ENCODE assay signal across 8 cellular contexts in the genomic region with DNA sequence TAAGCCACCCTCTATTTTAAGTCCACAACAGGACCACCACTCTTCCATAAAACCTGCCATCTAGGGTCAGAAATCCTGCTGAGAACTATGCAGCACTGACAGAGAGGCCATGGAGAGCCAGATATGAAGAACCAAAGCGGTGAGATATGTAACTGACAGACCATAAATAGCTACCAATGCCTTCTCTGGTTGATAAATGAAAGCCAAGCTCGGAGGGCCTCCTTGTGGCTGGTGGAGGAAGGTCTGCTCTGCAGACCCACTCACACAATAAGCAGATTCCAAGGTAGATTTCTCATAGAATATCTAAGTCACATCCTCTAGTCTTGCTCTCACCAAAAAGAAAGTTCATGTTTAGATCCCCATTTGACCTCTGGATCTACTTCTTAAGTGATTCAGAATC. TPM values are rescaled to one million over a fixed set of nuclear protein-coding genes. Genes with fewer than 3 reads are reported as not detected.
DNase-seq lines count a peak whose midpoint lies in the region; ATAC-seq, FAIRE-seq and TF ChIP-seq lines count a peak whose summit lies in the region.

No MANE protein-coding gene starts in this region.

- TF ChIP-seq CTCF in bronchial epithelial cell (IDR thresholded peaks at IDR 0.05; ENCODE audit: insufficient read depth, low read length, severe bottlenecking) (peak; percentile 60), lower lobe of right lung (IDR thresholded peaks at IDR 0.05) (peak; percentile 65)

- DNase-seq in Ammon's horn (ENCODE audit: low spot score) (peak; percentile 35), NCI-H69 (lab: John Stamatoyannopoulos, UW) (peak; percentile 54), bronchial epithelial cell (ENCODE audit: low read depth) (peak; percentile 44), lower lobe of right lung (no peak)

- no peaks in the 10 kb centered on the region for H3K27me3 ChIP-seq in bronchial epithelial cell (ENCODE audit: control insufficient read depth, insufficient read depth, low read length)
- H3K27me3 ChIP-seq in lower lobe of right lung (ENCODE audit: low read depth): no peaks in the 10 kb centered on the region

- no peak overlapping the region for H3K27ac ChIP-seq in lower lobe of right lung

- H3K9me3 ChIP-seq in lower lobe of right lung: no peaks in the 10 kb centered on the region

- FAIRE-seq in bronchial epithelial cell (lab: Jason Lieb, UNC): no peak

- H3K4me3 ChIP-seq in bronchial epithelial cell (ENCODE audit: low read depth, low read length) (no peak overlapping the region), lower lobe of right lung (no peak overlapping the region)

- H3K36me3 ChIP-seq in bronchial epithelial cell (ENCODE audit: control insufficient read depth, insufficient read depth, low read length) (peaks cover 7% of the 10 kb centered on the region), lower lobe of right lung (peaks cover 30% of the 10 kb centered on the region)

- intact Hi-C loops in lower lobe of right lung (cut with DNase I): loop anchor here (10.0 kb wide), 2 partner anchors 83 to 263 kb away; no protein-coding TSS in a partner anchor

- H3K4me1 ChIP-seq in lower lobe of right lung: no peaks in the 10 kb centered on the region

- ATAC-seq in GM18519 (IDR thresholded peaks at IDR 0.05; ENCODE audit: low FRiP score, unreplicated experiment): peak; percentile 82
- peak; percentile 72 for ATAC-seq in HG03135 (IDR thresholded peaks at IDR 0.05; ENCODE audit: unreplicated experiment)
- ATAC-seq in lower lobe of right lung: peak; percentile 45
- no peak for ATAC-seq in GM21737 (IDR thresholded peaks at IDR 0.05; ENCODE audit: unreplicated experiment)
- ATAC-seq in HG02571 (IDR thresholded peaks at IDR 0.05; ENCODE audit: unreplicated experiment): no peak

RNA-seq across cellular contexts. Expression of gene RYK, which starts 38.9 kb away (rescaled TPM):
- total RNA-seq in bronchial epithelial cell (85.0 and 85.1 TPM in 2 replicates), lower lobe of right lung (46.3 TPM)

Comparison
In these comparisons a context has a peak if more than half of its experiments do, and no peak if none do; other contexts are left out.
1. ATAC-seq: peak in GM18519 (single experiment), HG03135 (single experiment) and lower lobe of right lung (2 of 2); none in GM21737 (single experiment) and HG02571 (single experiment).